1 cellular context compared by ENCODE assay signal in genomic region chr11:124798991-124799383, GRCh38.
TF ChIP-seq lines count a peak whose summit lies in the region.

No MANE protein-coding gene starts in this region.

TF ChIP-seq in H1, 55 proteins besides CTCF, POLR2A, EP300 and RAD21:
- TF ChIP-seq FOSL1 (IDR thresholded peaks at IDR 0.05; ENCODE audit: insufficient read depth, low read depth, low read length) (no peak), CTBP2 (IDR thresholded peaks at IDR 0.05; ENCODE audit: borderline replicate concordance, insufficient read depth, insufficient read length, low read length) (no peak), MAX (IDR thresholded peaks at IDR 0.05) (no peak), CREB1 (IDR thresholded peaks at IDR 0.05) (no peak), USF2 (IDR thresholded peaks at IDR 0.05; ENCODE audit: low read length) (no peak), SP4 (IDR thresholded peaks at IDR 0.05; ENCODE audit: low read length) (no peak), KDM4A (IDR thresholded peaks at IDR 0.05; ENCODE audit: low read depth, low read length, severe bottlenecking) (no peak), ZNF274 (IDR thresholded peaks at IDR 0.05; ENCODE audit: borderline replicate concordance, extremely low read depth, low read length) (no peak), HDAC6 (IDR thresholded peaks at IDR 0.05; ENCODE audit: low read depth, low read length) (no peak), SIN3A (conservative IDR thresholded peaks at IDR 0.05 in 1 of 2, IDR thresholded peaks at IDR 0.05 in 1 of 2; ENCODE audit: low read depth in 1 of 2, low read length in 2 of 2) (no peak), TBP (IDR thresholded peaks at IDR 0.05; ENCODE audit: low read depth, low read length) (no peak), ASH2L (IDR thresholded peaks at IDR 0.05; ENCODE audit: low read length) (no peak), GTF2F1 (IDR thresholded peaks at IDR 0.05; ENCODE audit: borderline replicate concordance, low read depth, low read length) (no peak), KDM5A (IDR thresholded peaks at IDR 0.05; ENCODE audit: low read length) (0 out of 2 replicates have a peak, but pooled peaks have one; percentile 22), POLR2AphosphoS5 (IDR thresholded peaks at IDR 0.05; ENCODE audit: low read depth, low read length) (peak; percentile 39; the same call in 1 of the 2 replicates)
